ENCODE assay signal across 8 cellular contexts in genomic region chr9:119375892-119376291, GRCh38. TPM values are rescaled to one million over a fixed set of nuclear protein-coding genes. Genes with fewer than 3 reads are reported as not detected.
A peak's percentile ranks its signal among the peaks of the same experiment; 100 is the strongest.
DNase-seq lines count a peak whose midpoint lies in the region; ATAC-seq and TF ChIP-seq lines count a peak whose summit lies in the region.

No MANE protein-coding gene starts in this region.

- no peak for ATAC-seq in GM19452 (IDR thresholded peaks at IDR 0.05; ENCODE audit: unreplicated experiment)

- TF ChIP-seq CTCF in liver (IDR thresholded peaks at IDR 0.05; ENCODE audit: low read depth, low read length, missing input control) = peak; percentile 18
- TF ChIP-seq CTCF in ovary (IDR thresholded peaks at IDR 0.05) = no peak

- intact Hi-C loops in ovary (cut with DNase I) = loop anchor here in 1 of 4 donors (10.0 kb wide), 1 partner anchor 61 kb away; no protein-coding TSS in a partner anchor

- TF ChIP-seq EP300 in ovary (IDR thresholded peaks at IDR 0.05) = no peak

- TF ChIP-seq RAD21 in liver (IDR thresholded peaks at IDR 0.05) = peak; percentile 45 to 69

- H3K27ac ChIP-seq in liver (ENCODE audit: low read depth in 1 of 2, low read length in 2 of 2) (no peak overlapping the region), ovary (no peak overlapping the region)

- H3K4me1 ChIP-seq in liver (ENCODE audit: control insufficient read depth in 4 of 4, insufficient read depth in 4 of 4, low read length in 3 of 4) (no peaks in the 10 kb centered on the region), ovary (ENCODE audit: insufficient read depth) (no peaks in the 10 kb centered on the region)

- peaks cover 0 to 12% (median 0%) of the 10 kb centered on the region in 4 donors for H3K27me3 ChIP-seq in liver (ENCODE audit: control insufficient read depth in 4 of 4, insufficient read depth in 4 of 4, low read length in 3 of 4)
- H3K27me3 ChIP-seq in ovary = no peaks in the 10 kb centered on the region

- 31% methylated on average over 3 of the region's 3 CpGs for WGBS in liver
- WGBS in ovary, 3 donors = 31 to 33% (median 33%) methylated on average over 3 of the region's 3 CpGs

- DNase-seq in EH (ENCODE audit: low read depth) (peak; percentile 12), SKM-1 treated with dmso at 0.1 percent for 144 hours (lab: John Stamatoyannopoulos, UW; ENCODE audit: unreplicated experiment) (peak; percentile 22), ovary (no peak)
- peak; percentile 26 for DNase-seq in Jurkat, Clone E6-1 (ENCODE audit: low read depth, low spot score)
- DNase-seq in activated effector memory CD4-positive, alpha-beta T cell treated with anti-CD3 and anti-CD28 coated beads, Interleukin-2, amount 50 U/mL, for 16 hours = no peak
- DNase-seq in effector CD8-positive, alpha-beta T cell (lab: John Stamatoyannopoulos, UW) = no peak

- H3K9me3 ChIP-seq in liver (ENCODE audit: control insufficient read depth in 4 of 4, low read length in 3 of 4) (no peaks in the 10 kb centered on the region), ovary (no peaks in the 10 kb centered on the region)

- H3K36me3 ChIP-seq in liver (ENCODE audit: control insufficient read depth in 4 of 4, insufficient read depth in 3 of 4, low read depth in 1 of 4, low read length in 3 of 4) (no peaks in the 10 kb centered on the region), ovary (no peaks in the 10 kb centered on the region)

- H3K9ac ChIP-seq in liver (ENCODE audit: low read depth in 1 of 2, low read length in 2 of 2) = no peak overlapping the region

- TF ChIP-seq POLR2A in ovary (IDR thresholded peaks at IDR 0.05) = no peak

- no peak overlapping the region for H3K4me3 ChIP-seq in Jurkat, Clone E6-1 (ENCODE audit: low read length)
- no peak overlapping the region for H3K4me3 ChIP-seq in liver (ENCODE audit: low read depth in 1 of 3, low read length in 3 of 3)
- H3K4me3 ChIP-seq in ovary = no peak overlapping the region

TF ChIP-seq in liver, 16 proteins besides CTCF, POLR2A, EP300 and RAD21:
- no peak for TF ChIP-seq JUND (IDR thresholded peaks at IDR 0.05)
- TF ChIP-seq SP1 (IDR thresholded peaks at IDR 0.05) = no peak
- no peak for TF ChIP-seq HNF4G (IDR thresholded peaks at IDR 0.05)

RNA-seq across cellular contexts. Expression of gene BRINP1, which starts 6.7 kb away (rescaled TPM):
- not detected for polyA plus RNA-seq in Jurkat, Clone E6-1 (2012; ENCODE audit: insufficient read depth, insufficient read length)
- total RNA-seq in liver (under 1 TPM; under 0.01 to 0.33 TPM), ovary (under 1 TPM in 1 of 7 donors, not detected in 6; 0.13 TPM)
- polyA plus RNA-seq in liver (under 1 TPM; 0.04 to 0.43 TPM), ovary (under 1 TPM; 0.08 to 0.32 TPM)

Comparison
In these comparisons a context has a peak if more than half of its experiments do, and no peak if none do; other contexts are left out.
1. DNase-seq: peak in EH (single experiment), Jurkat, Clone E6-1 (single experiment) and SKM-1 treated with dmso at 0.1 percent for 144 hours (single experiment); none in ovary (0 of 5), activated effector memory CD4-positive, alpha-beta T cell treated with anti-CD3 and anti-CD28 coated beads, Interleukin-2, amount 50 U/mL, for 16 hours (single experiment) and effector CD8-positive, alpha-beta T cell (single experiment).